Comparison of ENCODE assay signal across 1 cellular context in the genomic region with DNA sequence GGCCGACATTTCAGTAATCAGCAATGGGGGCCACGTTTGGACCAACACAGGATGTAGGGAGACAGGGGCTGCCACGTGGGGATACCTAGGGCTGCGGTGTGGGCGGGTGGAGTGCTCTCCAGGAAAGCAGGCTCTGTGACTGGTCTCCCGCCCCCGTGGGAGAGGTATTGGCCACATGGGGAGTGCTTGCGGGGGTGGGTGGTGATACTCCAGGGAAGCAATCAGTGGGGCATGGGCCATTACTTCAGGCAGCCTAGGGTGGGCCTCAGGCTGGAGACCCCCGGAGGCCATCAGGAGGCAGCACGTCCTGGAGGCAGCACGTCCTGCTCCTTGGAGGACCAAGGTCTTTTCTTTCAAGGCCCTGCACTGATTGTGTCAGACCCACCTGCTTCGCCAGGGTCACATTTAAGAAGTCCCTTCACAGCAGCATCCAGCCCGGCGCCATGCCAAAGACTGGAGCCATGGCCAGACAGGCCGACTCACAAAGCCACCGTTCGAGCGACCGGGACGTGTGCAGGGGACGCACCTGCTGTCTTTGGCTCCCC.
TF ChIP-seq lines count a peak whose summit lies in the region.

No MANE protein-coding gene starts in this region.

TF ChIP-seq in A549, 52 proteins besides CTCF, POLR2A, EP300 and RAD21 (continued from another document):
- no peak for TF ChIP-seq ZNF302 (CRISPR knock-in tag; IDR thresholded peaks at IDR 0.05)
